ENCODE assay signal across 15 cellular contexts in genomic region chr1:184861755-184862336, GRCh38.
"Had no signal": no experiment of that assay in that cellular context is flagged by ENCODE, and none has a peak within 500 bp of the region (broad histone marks: within the 10 kb centered on the region; RNA-seq: fewer than 3 reads in every experiment).

No MANE protein-coding gene starts in this region.

- H3K4me1 Mint-ChIP-seq: neural progenitor cell had no signal

- H3K36me3 ChIP-seq: neural progenitor cell had no signal

- ATAC-seq: activated CD8-positive, alpha-beta T cell treated with anti-CD3 and anti-CD28 coated beads, Interleukin-2, amount 10 ng/mL, durations not matched to agents 7 days and 5 days had no signal

- H3K4me1 ChIP-seq: neural progenitor cell, parathyroid adenoma had no signal

- H3K36me3 Mint-ChIP-seq: neural progenitor cell, type B pancreatic cell had no signal

- DNase-seq: activated CD8-positive, alpha-beta T cell treated with anti-CD3 and anti-CD28 coated beads, Interleukin-2, amount 10 ng/mL, durations not matched to agents 7 days and 5 days; activated naive CD4-positive, alpha-beta T cell; central memory CD4-positive, alpha-beta T cell; cortex of kidney; effector CD8-positive, alpha-beta T cell; midbrain; right cardiac atrium; stimulated activated CD4-positive, alpha-beta T cell treated with anti-CD3 and anti-CD28 coated beads, Interleukin-1b, Interleukin-23, amount 100 ng/mL, for 48 hours; stimulated activated naive CD4-positive, alpha-beta T cell had no signal

- H3K4me3 Mint-ChIP-seq: activated CD8-positive, alpha-beta T cell treated with anti-CD3 and anti-CD28 coated beads, Interleukin-2, amount 10 ng/mL, durations not matched to agents 7 days and 5 days; activated T-helper 1 cell treated with anti-CD3 and anti-CD28 coated beads, Interleukin-12 subunit alpha, Interleukin-12 subunit beta, Interleukin-2, Interleukin-4 antibody, amounts not matched to agents 30 ng/mL and 10 ng/mL and 1 ng/mL, durations not matched to agents 14 hours and 24 hours and 36 hours; neural progenitor cell; type B pancreatic cell had no signal

- H3K4me3 ChIP-seq: neural progenitor cell, smooth muscle cell had no signal

- H3K9me3 Mint-ChIP-seq: activated T-helper 1 cell treated with anti-CD3 and anti-CD28 coated beads, Interleukin-12 subunit alpha, Interleukin-12 subunit beta, Interleukin-2, Interleukin-4 antibody, amounts not matched to agents 30 ng/mL and 10 ng/mL and 1 ng/mL, durations not matched to agents 14 hours and 24 hours and 36 hours; neural progenitor cell; type B pancreatic cell had no signal

- H3K27ac Mint-ChIP-seq: activated CD8-positive, alpha-beta T cell treated with anti-CD3 and anti-CD28 coated beads, Interleukin-2, amount 10 ng/mL, durations not matched to agents 7 days and 5 days; activated T-helper 1 cell treated with anti-CD3 and anti-CD28 coated beads, Interleukin-12 subunit alpha, Interleukin-12 subunit beta, Interleukin-2, Interleukin-4 antibody, amounts not matched to agents 30 ng/mL and 10 ng/mL and 1 ng/mL, durations not matched to agents 14 hours and 24 hours and 36 hours; neural progenitor cell; type B pancreatic cell had no signal

- H3K27ac ChIP-seq: epithelial cell of prostate, neural progenitor cell, parathyroid adenoma had no signal

- H3K27me3 ChIP-seq: neural progenitor cell had no signal
